ENCODE assay signal across 8 cellular contexts in genomic region chr1:45584351-45585109, GRCh38. TPM values are rescaled to one million over a fixed set of nuclear protein-coding genes. Genes with fewer than 3 reads are reported as not detected.
A peak's percentile ranks its signal among the peaks of the same experiment; 100 is the strongest.
DNase-seq lines count a peak whose midpoint lies in the region; ATAC-seq and TF ChIP-seq lines count a peak whose summit lies in the region.

No MANE protein-coding gene starts in this region.

- DNase-seq in COR-L47 (lab: John Stamatoyannopoulos, UW) (peak; percentile 76), Kasumi-1 (lab: John Stamatoyannopoulos, UW) (peak; percentile 74 to 79), Peyer's patch (peak; percentile 88 to 96 (median 94)), activated T-helper 1 cell treated with Interleukin-2 at 50 U/mL for 16 hours (ENCODE audit: low read depth) (peak; percentile 79), fibroblast of gingiva (ENCODE audit: low read depth) (peak; percentile 80), naive B cell (peak; percentile 83)
- peak; percentile 72 to 74 for DNase-seq in stimulated activated CD8-positive, alpha-beta memory T cell treated with anti-CD3 and anti-CD28 coated beads, Interleukin-7, amount 100 ng/mL, for 48 hours (ENCODE audit: extremely low read depth in 1 of 2, low read depth in 1 of 2)

- H3K27ac ChIP-seq in Peyer's patch: peak overlapping the region; percentile 88 to 93 (median 91)

- H3K27me3 Mint-ChIP-seq in naive B cell: no peaks in the 10 kb centered on the region

- H3K4me3 ChIP-seq in Peyer's patch: peak overlapping the region; percentile 78 to 88 (median 87)

- peaks cover 27 to 61% (median 44%) of the 10 kb centered on the region in 3 donors for H3K4me1 Mint-ChIP-seq in naive B cell

- no peaks in the 10 kb centered on the region for H3K9me3 ChIP-seq in Peyer's patch

- no peaks in the 10 kb centered on the region for H3K36me3 ChIP-seq in Peyer's patch

- TF ChIP-seq POLR2A in Peyer's patch (IDR thresholded peaks at IDR 0.05): no peak

- H3K9me3 Mint-ChIP-seq in naive B cell: peaks cover 0 to 5% (median 2%) of the 10 kb centered on the region in 7 donors

- H3K27ac Mint-ChIP-seq in naive B cell: peak overlapping the region; percentile 97 to 100 (median 98)

- ATAC-seq in GM21717 (IDR thresholded peaks at IDR 0.05; ENCODE audit: unreplicated experiment) (peak; percentile 23), naive B cell (ENCODE audit: low read depth in 2 of 2) (peak; percentile 34 to 38)

- peaks cover 0 to 9% of the 10 kb centered on the region in 2 donors for H3K36me3 Mint-ChIP-seq in naive B cell

- peak overlapping the region; percentile 96 to 100 (median 100) for H3K4me3 Mint-ChIP-seq in naive B cell

- H3K27me3 ChIP-seq in Peyer's patch: no peaks in the 10 kb centered on the region

- H3K4me1 ChIP-seq in Peyer's patch: peaks cover 0 to 28% (median 7%) of the 10 kb centered on the region in 4 donors

- TF ChIP-seq CTCF in Peyer's patch (IDR thresholded peaks at IDR 0.05): peak in 1 of 6 experiments; percentile 2

RNA-seq across cellular contexts. Expression of gene NASP, which starts 0.7 kb away (rescaled TPM):
- 100 to 1,000 TPM in 1 of 4 donors, 10 to 100 TPM in 3; 31.3 to 194 (median 63.8) TPM for total RNA-seq in Peyer's patch
- 100 to 1,000 TPM in 4 of 6 donors, 10 to 100 TPM in 2; 90.5 to 140 (median 114) TPM for polyA plus RNA-seq in naive B cell (ENCODE audit: low read depth in 6 of 6)

RNA-seq across cellular contexts. Expression of gene AKR1A1, which starts 33.9 kb away (rescaled TPM):
- total RNA-seq in Peyer's patch: 100 to 1,000 TPM; 161 to 305 (median 201) TPM
- polyA plus RNA-seq in naive B cell (ENCODE audit: low read depth in 6 of 6): 100 to 1,000 TPM; 123 to 249 (median 130) TPM

RNA-seq across cellular contexts. Expression of gene CCDC17, which starts 39.3 kb away (rescaled TPM):
- total RNA-seq in Peyer's patch: 10 to 100 TPM in 3 of 4 donors, 1 to 10 TPM in 1; 5.0 to 17.3 (median 15.7) TPM
- under 1 TPM in 3 of 6 donors, not detected in 3; 0.08 to 0.57 (median 0.11) TPM for polyA plus RNA-seq in naive B cell (ENCODE audit: low read depth in 6 of 6)

Comparison
In these comparisons a context has a peak if more than half of its experiments do, and no peak if none do; other contexts are left out.
1. Peak in every context shown above with its lines: DNase-seq, ATAC-seq, H3K4me3 ChIP-seq and H3K27ac ChIP-seq.